Comparison of ENCODE assay signal across 30 cellular contexts in the genomic region with DNA sequence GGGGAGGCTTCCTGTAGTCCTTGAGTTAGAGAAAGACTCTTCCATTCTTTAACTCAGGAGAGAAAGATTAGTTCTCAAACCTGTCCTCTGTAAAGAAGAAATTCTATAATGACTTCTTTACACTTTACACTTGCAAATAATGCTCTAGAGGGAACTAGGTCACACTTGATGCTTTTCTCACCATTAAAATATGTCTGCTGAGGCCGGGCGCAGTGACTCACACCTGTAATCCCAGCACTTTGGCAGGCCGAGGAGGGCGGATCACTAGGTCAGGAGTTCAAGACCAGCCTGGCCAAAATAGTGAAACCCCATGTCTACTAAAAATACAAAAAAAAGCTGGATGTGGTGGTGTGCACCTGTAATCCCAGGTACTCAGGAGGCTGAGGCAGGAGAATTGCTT. TPM values are rescaled to one million over a fixed set of nuclear protein-coding genes. Genes with fewer than 3 reads are reported as not detected.
A peak's percentile ranks its signal among the peaks of the same experiment; 100 is the strongest.
DNase-seq lines count a peak whose midpoint lies in the region; ATAC-seq, FAIRE-seq and TF ChIP-seq lines count a peak whose summit lies in the region.
"Had no signal": no experiment of that assay in that cellular context is flagged by ENCODE, and none has a peak within 500 bp of the region (broad histone marks: within the 10 kb centered on the region; RNA-seq: fewer than 3 reads in every experiment).

No MANE protein-coding gene starts in this region.

- H3K27me3 Mint-ChIP-seq in chondrocyte (ENCODE audit: low read depth) = no peaks in the 10 kb centered on the region

- H3K36me3 ChIP-seq in kidney (ENCODE audit: control insufficient read depth in 1 of 2, insufficient read depth in 2 of 2, low read length in 2 of 2) = peaks cover 2 to 15% of the 10 kb centered on the region in 2 donors
- H3K36me3 ChIP-seq: vagina had no signal

- ATAC-seq in GM19351 (IDR thresholded peaks at IDR 0.05; ENCODE audit: unreplicated experiment) (no peak), GM19455 (IDR thresholded peaks at IDR 0.05; ENCODE audit: unreplicated experiment) (no peak)
- ATAC-seq: left lobe of liver; naive thymus-derived CD4-positive, alpha-beta T cell; stimulated activated naive B cell treated with anti-CD40 and anti-IgM and Interleukin-4, amounts not matched to agents 10 μg/mL and 1 μg/mL and 100 μg/mL, for 72 hours had no signal

- H3K4me3 Mint-ChIP-seq in chondrocyte (ENCODE audit: unreplicated experiment) = peak overlapping the region; percentile 89
- H3K4me3 Mint-ChIP-seq: activated B cell treated with CpG ODN at 0.5 μM for 24 hours; activated naive CD8-positive, alpha-beta T cell; mesothelial cell of epicardium; naive thymus-derived CD4-positive, alpha-beta T cell; stimulated activated naive B cell treated with anti-CD40 and anti-IgM and Interleukin-4, amounts not matched to agents 10 μg/mL and 1 μg/mL and 100 μg/mL, for 72 hours had no signal

- no peak for FAIRE-seq in kidney (lab: Jason Lieb, UNC)
- FAIRE-seq: D721Med, H1 had no signal

- no peak for TF ChIP-seq CTCF in chondrocyte (IDR thresholded peaks at IDR 0.05)
- no peak for TF ChIP-seq CTCF in kidney (IDR thresholded peaks at IDR 0.05; ENCODE audit: borderline replicate concordance, extremely low read depth, insufficient read depth)

- H3K36me3 Mint-ChIP-seq in chondrocyte (ENCODE audit: low read depth) = peaks cover 50% of the 10 kb centered on the region
- H3K36me3 Mint-ChIP-seq: activated naive CD8-positive, alpha-beta T cell; mesothelial cell of epicardium; naive thymus-derived CD4-positive, alpha-beta T cell; stimulated activated naive B cell treated with anti-CD40 and anti-IgM and Interleukin-4, amounts not matched to agents 10 μg/mL and 1 μg/mL and 100 μg/mL, for 72 hours had no signal

- peaks cover 85% of the 10 kb centered on the region for H3K4me1 Mint-ChIP-seq in chondrocyte (ENCODE audit: low read depth)

- peak overlapping the region; percentile 73 for H3K27ac Mint-ChIP-seq in chondrocyte (ENCODE audit: unreplicated experiment)
- H3K27ac Mint-ChIP-seq: activated B cell treated with CpG ODN at 0.5 μM for 24 hours; activated naive CD8-positive, alpha-beta T cell; mesothelial cell of epicardium; naive thymus-derived CD4-positive, alpha-beta T cell; stimulated activated naive B cell treated with anti-CD40 and anti-IgM and Interleukin-4, amounts not matched to agents 10 μg/mL and 1 μg/mL and 100 μg/mL, for 72 hours had no signal

- no peak overlapping the region for H3K9ac ChIP-seq in kidney (ENCODE audit: low read length in 2 of 2)

- intact Hi-C loops in kidney (cut with DNase I) = no loop called here

- no peaks in the 10 kb centered on the region for H3K9me3 ChIP-seq in kidney (ENCODE audit: control insufficient read depth in 1 of 2, low read length in 2 of 2)
- H3K9me3 ChIP-seq: ascending aorta, testis, vagina had no signal

- no peak overlapping the region for H3K4me3 ChIP-seq in kidney (ENCODE audit: low read length in 2 of 2)
- H3K4me3 ChIP-seq: ascending aorta, testis, vagina had no signal

- no peaks in the 10 kb centered on the region for H3K9me3 Mint-ChIP-seq in chondrocyte (ENCODE audit: low read depth)
- H3K9me3 Mint-ChIP-seq: activated B cell treated with CpG ODN at 0.5 μM for 24 hours; mesothelial cell of epicardium; stimulated activated naive B cell treated with anti-CD40 and anti-IgM and Interleukin-4, amounts not matched to agents 10 μg/mL and 1 μg/mL and 100 μg/mL, for 72 hours had no signal

- peaks cover 20 to 21% of the 10 kb centered on the region in 2 donors for H3K4me1 ChIP-seq in kidney (ENCODE audit: control insufficient read depth in 1 of 2, insufficient read depth in 1 of 2, low read depth in 1 of 2, low read length in 2 of 2)

- DNase-seq in ELR (ENCODE audit: low read depth) (peak; percentile 72), NCI-H226 (peak; percentile 62), chondrocyte (ENCODE audit: low spot score) (no peak), renal cortical epithelial cell (ENCODE audit: low read depth) (peak; percentile 52), kidney (no peak), NCI-H2227 treated with DMSO at 0.1 percent for 48 hours (lab: John Stamatoyannopoulos, UW) (no peak)
- DNase-seq: activated B cell treated with CpG ODN at 0.5 μM for 24 hours; activated CD4-positive, alpha-beta T cell treated with anti-CD3 and anti-CD28 coated beads, Interleukin-2, amount 50 U/mL, for 4 hours; naive thymus-derived CD4-positive, alpha-beta T cell; NCI-H1092 treated with DMSO at 0.1 percent for 48 hours; NCI-H1930; NCI-H774; occipital lobe; retina; SHP77; stimulated activated CD4-positive, alpha-beta T cell treated with anti-CD3 and anti-CD28 coated beads, Interleukin-4, amount 100 ng/mL, for 1 hour; stimulated activated naive B cell treated with anti-CD40 and anti-IgM and Interleukin-4, amounts not matched to agents 10 μg/mL and 1 μg/mL and 100 μg/mL, for 72 hours; T1000; testis had no signal

- H3K27ac ChIP-seq in kidney (ENCODE audit: low read depth in 2 of 2, low read length in 2 of 2) = peak overlapping the region in 1 of 2 donors; percentile 14
- H3K27ac ChIP-seq: C4-2B, HL-60, testis, vagina had no signal

RNA-seq across cellular contexts. Expression of gene NTN4, which starts 6.3 kb away (rescaled TPM):
- total RNA-seq in chondrocyte (179 to 336 TPM (median 336 TPM) in 3 replicates), renal cortical epithelial cell (115 and 253 TPM in 2 replicates), kidney (83.2 TPM)
- polyA plus RNA-seq in kidney (ENCODE audit: insufficient read depth, low read depth, low replicate concordance) = 71.0 TPM
- polyA plus RNA-seq: naive thymus-derived CD4-positive, alpha-beta T cell had no signal

Comparison
In these comparisons a context has a peak if more than half of its experiments do, and no peak if none do; other contexts are left out.
1. DNase-seq: peak in ELR (single experiment), NCI-H226 (single experiment) and renal cortical epithelial cell (single experiment); none in chondrocyte (single experiment), kidney (single experiment) and NCI-H2227 treated with DMSO at 0.1 percent for 48 hours (single experiment).